26 cellular contexts compared by ENCODE assay signal in genomic region chr16:88715312-88716190, GRCh38. TPM values are rescaled to one million over a fixed set of nuclear protein-coding genes. Genes with fewer than 3 reads are reported as not detected.
"Had no signal": no experiment of that assay in that cellular context is flagged by ENCODE, and none has a peak within 500 bp of the region (broad histone marks: within the 10 kb centered on the region; RNA-seq: fewer than 3 reads in every experiment).

No MANE protein-coding gene starts in this region.

- H3K27ac ChIP-seq: esophagus muscularis mucosa, heart right ventricle, left lung, prostate gland, right atrium auricular region, sigmoid colon, stomach, thyroid gland, vagina had no signal

- DNase-seq: effector CD8-positive, alpha-beta T cell; endodermal cell; foreskin melanocyte; glutamatergic neuron; heart right ventricle; hippocampal formation; left cardiac atrium; left lung; naive thymus-derived CD8-positive, alpha-beta T cell; nephron progenitor cell; nucleus accumbens; sigmoid colon; stimulated activated CD4-positive, alpha-beta T cell treated with anti-CD3 and anti-CD28 coated beads, Interleukin-2, amount 100 ng/mL, for 24 hours; stimulated activated CD4-positive, alpha-beta T cell treated with anti-CD3 and anti-CD28 coated beads, Interleukin-4, amount 100 ng/mL, for 24 hours; stimulated activated naive CD4-positive, alpha-beta T cell treated with Interleukin-2 at 50 U/mL for 16 hours; stomach; thyroid gland; trophoblast cell had no signal

- H3K9me3 Mint-ChIP-seq: dendritic cell treated with granulocyte-macrophage colony-stimulating factor and Interleukin-4, amounts not matched to agents 40 ng/mL and 50 ng/mL, for 4 days; endodermal cell; naive thymus-derived CD8-positive, alpha-beta T cell; nephron progenitor cell; stimulated activated effector memory CD8-positive, alpha-beta T cell treated with anti-CD3 and anti-CD28 coated beads, Interleukin-12 subunit alpha, Interleukin-12 subunit beta, amount 100 ng/mL, for 72 hours had no signal

- H3K4me3 Mint-ChIP-seq: dendritic cell treated with granulocyte-macrophage colony-stimulating factor and Interleukin-4, amounts not matched to agents 40 ng/mL and 50 ng/mL, for 4 days; endodermal cell; naive thymus-derived CD8-positive, alpha-beta T cell; nephron progenitor cell; stimulated activated effector memory CD8-positive, alpha-beta T cell treated with anti-CD3 and anti-CD28 coated beads, Interleukin-12 subunit alpha, Interleukin-12 subunit beta, amount 100 ng/mL, for 72 hours had no signal

- H3K4me1 ChIP-seq: heart right ventricle, left lung, prostate gland, right atrium auricular region, vagina had no signal

- H3K9me3 ChIP-seq: esophagus muscularis mucosa, heart right ventricle, left lung, prostate gland, right atrium auricular region, sigmoid colon, stomach, thyroid gland, vagina had no signal

- H3K4me1 Mint-ChIP-seq: endodermal cell had no signal

- H3K4me3 ChIP-seq: esophagus muscularis mucosa, heart right ventricle, left lung, prostate gland, right atrium auricular region, sigmoid colon, stomach, thyroid gland, vagina had no signal

- H3K27me3 Mint-ChIP-seq: dendritic cell treated with granulocyte-macrophage colony-stimulating factor and Interleukin-4, amounts not matched to agents 40 ng/mL and 50 ng/mL, for 4 days; naive thymus-derived CD8-positive, alpha-beta T cell had no signal

- H3K27ac Mint-ChIP-seq: dendritic cell treated with granulocyte-macrophage colony-stimulating factor and Interleukin-4, amounts not matched to agents 40 ng/mL and 50 ng/mL, for 4 days; endodermal cell; naive thymus-derived CD8-positive, alpha-beta T cell; nephron progenitor cell; stimulated activated effector memory CD8-positive, alpha-beta T cell treated with anti-CD3 and anti-CD28 coated beads, Interleukin-12 subunit alpha, Interleukin-12 subunit beta, amount 100 ng/mL, for 72 hours had no signal

- ATAC-seq: left lung; naive thymus-derived CD8-positive, alpha-beta T cell; stimulated activated effector memory CD8-positive, alpha-beta T cell treated with anti-CD3 and anti-CD28 coated beads, Interleukin-12 subunit alpha, Interleukin-12 subunit beta, amount 100 ng/mL, for 72 hours had no signal

- H3K27me3 ChIP-seq: esophagus muscularis mucosa, heart right ventricle, left lung, right atrium auricular region, sigmoid colon, stomach, thyroid gland, vagina had no signal

RNA-seq across cellular contexts. Expression of gene SNAI3, which starts 29.2 kb away (rescaled TPM):
- total RNA-seq: osteocyte, vagina had no signal
- polyA plus RNA-seq: fibroblast of lung had no signal
